8 cellular contexts compared by ENCODE assay signal in genomic region chr17:28384281-28385036, GRCh38. TPM values are rescaled to one million over a fixed set of nuclear protein-coding genes. Genes with fewer than 3 reads are reported as not detected.
DNase-seq lines count a peak whose midpoint lies in the region; ATAC-seq and TF ChIP-seq lines count a peak whose summit lies in the region.

No MANE protein-coding gene starts in this region.

- TF ChIP-seq CTCF in GM13976 (IDR thresholded peaks at IDR 0.05; ENCODE audit: borderline replicate concordance, control extremely low read depth, extremely low read depth, insufficient read depth, missing control alignments), result no peak
- no peak for TF ChIP-seq CTCF in chondrocyte (IDR thresholded peaks at IDR 0.05)
- TF ChIP-seq CTCF in mesothelial cell of epicardium (IDR thresholded peaks at IDR 0.05; ENCODE audit: unreplicated experiment), result no peak

- peaks cover 19% of the 10 kb centered on the region for H3K36me3 Mint-ChIP-seq in chondrocyte (ENCODE audit: low read depth)
- peaks cover 5% of the 10 kb centered on the region for H3K36me3 Mint-ChIP-seq in mesothelial cell of epicardium

- no peak overlapping the region for H3K4me3 Mint-ChIP-seq in chondrocyte (ENCODE audit: unreplicated experiment)
- H3K4me3 Mint-ChIP-seq in mesothelial cell of epicardium, result peak overlapping the region; percentile 73

- ATAC-seq in HG03196 (IDR thresholded peaks at IDR 0.05; ENCODE audit: unreplicated experiment), result peak; percentile 55
- ATAC-seq in GM21367 (IDR thresholded peaks at IDR 0.05; ENCODE audit: unreplicated experiment), result no peak

- H3K9me3 Mint-ChIP-seq in chondrocyte (ENCODE audit: low read depth) (no peaks in the 10 kb centered on the region), mesothelial cell of epicardium (no peaks in the 10 kb centered on the region)

- H3K4me1 Mint-ChIP-seq in chondrocyte (ENCODE audit: low read depth) (no peaks in the 10 kb centered on the region), mesothelial cell of epicardium (peaks cover 13% of the 10 kb centered on the region)

- DNase-seq in GM13976 (ENCODE audit: low spot score) (peak; percentile 85), T-helper 9 cell (peak; percentile 47), chondrocyte (ENCODE audit: low spot score) (peak; percentile 86), mesothelial cell of epicardium (ENCODE audit: low spot score in 2 of 2, unreplicated experiment in 2 of 2) (no peak), NCI-H82 (lab: John Stamatoyannopoulos, UW) (no peak)
- DNase-seq in stimulated activated CD8-positive, alpha-beta memory T cell treated with anti-CD3 and anti-CD28 coated beads, Interleukin-7, amount 100 ng/mL, for 48 hours (ENCODE audit: extremely low read depth in 1 of 2, low read depth in 1 of 2), result peak; percentile 41 to 47

- in situ Hi-C loops in GM13976 (cut with MboI; ENCODE audit: low sequenced_read_pairs, unreplicated experiment), result no loop called here

- H3K27me3 Mint-ChIP-seq in chondrocyte (ENCODE audit: low read depth) (no peaks in the 10 kb centered on the region), mesothelial cell of epicardium (ENCODE audit: low read depth) (peaks cover 60% of the 10 kb centered on the region)

- H3K27ac Mint-ChIP-seq in chondrocyte (ENCODE audit: unreplicated experiment), result no peak overlapping the region
- H3K27ac Mint-ChIP-seq in mesothelial cell of epicardium, result no peak overlapping the region

RNA-seq across cellular contexts. Expression of gene SARM1, which starts 13.0 kb away (rescaled TPM):
- total RNA-seq in chondrocyte (22.2 to 24.1 TPM (median 23.0 TPM) in 3 replicates), mesothelial cell of epicardium (17.3 to 19.0 TPM (median 17.3 TPM) in 3 replicates)

RNA-seq across cellular contexts. Expression of gene VTN, which starts 14.4 kb away (rescaled TPM):
- total RNA-seq in chondrocyte (0.31 to 0.55 TPM (median 0.41 TPM) in 3 replicates), mesothelial cell of epicardium (0.47 to 0.51 TPM (median 0.50 TPM) in 3 replicates)

RNA-seq across cellular contexts. Expression of gene SEBOX, which starts 19.5 kb away (rescaled TPM):
- total RNA-seq in chondrocyte (not detected in 3 replicates), mesothelial cell of epicardium (not detected in 3 replicates)

RNA-seq across cellular contexts. Expression of gene SLC46A1, which starts 21.6 kb away (rescaled TPM):
- total RNA-seq in chondrocyte (12.7 to 13.2 TPM (median 13.0 TPM) in 3 replicates), mesothelial cell of epicardium (13.3 to 15.2 TPM (median 13.5 TPM) in 3 replicates)

RNA-seq across cellular contexts. Expression of gene POLDIP2, which starts 27.1 kb away (rescaled TPM):
- total RNA-seq in chondrocyte (70.1 to 70.8 TPM (median 70.4 TPM) in 3 replicates), mesothelial cell of epicardium (60.8 to 61.0 TPM (median 60.9 TPM) in 3 replicates)

Comparison
In these comparisons a context has a peak if more than half of its experiments do, and no peak if none do; other contexts are left out.
1. DNase-seq: peak in GM13976 (single experiment), T-helper 9 cell (single experiment), chondrocyte (single experiment) and stimulated activated CD8-positive, alpha-beta memory T cell treated with anti-CD3 and anti-CD28 coated beads, Interleukin-7, amount 100 ng/mL, for 48 hours (2 of 2); none in mesothelial cell of epicardium (0 of 2) and NCI-H82 (single experiment).